ENCODE assay signal across 26 cellular contexts in the genomic region with DNA sequence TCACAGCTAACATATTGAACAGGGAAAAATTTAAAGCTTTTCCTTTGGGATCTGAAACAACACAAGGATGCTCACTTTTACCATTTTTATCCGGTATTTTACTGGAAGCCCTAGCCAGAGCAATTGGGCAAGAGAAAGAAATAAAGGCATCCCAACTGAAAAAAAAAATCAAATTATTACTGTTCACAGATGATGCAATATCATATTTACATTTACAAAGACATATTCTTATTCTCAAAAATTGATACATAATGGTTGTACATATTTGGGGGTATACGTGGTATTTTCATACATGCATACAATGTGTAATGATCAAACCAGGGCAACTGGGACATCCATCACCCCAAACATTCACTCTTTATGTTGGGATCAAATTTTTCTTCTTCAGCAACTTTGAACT.
"Had no signal": no experiment of that assay in that cellular context is flagged by ENCODE, and none has a peak within 500 bp of the region (broad histone marks: within the 10 kb centered on the region; RNA-seq: fewer than 3 reads in every experiment).

No MANE protein-coding gene starts in this region.

- ATAC-seq: effector memory CD8-positive, alpha-beta T cell; esophagus mucosa; foreskin keratinocyte; gastrocnemius medialis; gastroesophageal sphincter; heart left ventricle; heart right ventricle had no signal

- H3K4me2 ChIP-seq: hepatocyte had no signal

- H3K36me3 ChIP-seq: colonic mucosa, esophagus muscularis mucosa, gastrocnemius medialis, gastroesophageal sphincter, heart left ventricle, heart right ventricle had no signal

- H3K4me1 ChIP-seq: colonic mucosa, esophagus muscularis mucosa, foreskin keratinocyte, gastrocnemius medialis, gastroesophageal sphincter, heart left ventricle, heart right ventricle had no signal

- FAIRE-seq: endometrium, frontal cortex had no signal

- H3K27me3 ChIP-seq: colonic mucosa, dorsolateral prefrontal cortex, esophagus muscularis mucosa, foreskin keratinocyte, gastrocnemius medialis, gastroesophageal sphincter, heart left ventricle, heart right ventricle, hepatocyte had no signal

- H3K79me2 ChIP-seq: hepatocyte had no signal

- H3K4me3 ChIP-seq: colonic mucosa, coronary artery, dorsolateral prefrontal cortex, esophagus muscularis mucosa, gastrocnemius medialis, gastroesophageal sphincter, heart left ventricle, heart right ventricle, hepatocyte had no signal

- H2AFZ ChIP-seq: hepatocyte had no signal

- DNase-seq: colonic mucosa; cortex of kidney; dermis blood vessel endothelial cell; dorsolateral prefrontal cortex; effector CD4-positive, alpha-beta T cell; effector CD8-positive, alpha-beta T cell; effector memory CD4-positive, alpha-beta T cell; effector memory CD8-positive, alpha-beta T cell; endodermal cell; erythroblast; foreskin fibroblast; foreskin keratinocyte; foreskin melanocyte; gastrocnemius medialis; glutamatergic neuron; head of caudate nucleus; heart left ventricle; heart right ventricle had no signal

- H3K9me3 ChIP-seq: colonic mucosa, gastrocnemius medialis had no signal

- H3K27ac ChIP-seq: colonic mucosa, coronary artery, dorsolateral prefrontal cortex, epithelial cell of prostate, esophagus muscularis mucosa, foreskin keratinocyte, gastrocnemius medialis, gastroesophageal sphincter, heart left ventricle, heart right ventricle, hepatocyte had no signal
